ENCODE assay signal across 31 cellular contexts in the genomic region with DNA sequence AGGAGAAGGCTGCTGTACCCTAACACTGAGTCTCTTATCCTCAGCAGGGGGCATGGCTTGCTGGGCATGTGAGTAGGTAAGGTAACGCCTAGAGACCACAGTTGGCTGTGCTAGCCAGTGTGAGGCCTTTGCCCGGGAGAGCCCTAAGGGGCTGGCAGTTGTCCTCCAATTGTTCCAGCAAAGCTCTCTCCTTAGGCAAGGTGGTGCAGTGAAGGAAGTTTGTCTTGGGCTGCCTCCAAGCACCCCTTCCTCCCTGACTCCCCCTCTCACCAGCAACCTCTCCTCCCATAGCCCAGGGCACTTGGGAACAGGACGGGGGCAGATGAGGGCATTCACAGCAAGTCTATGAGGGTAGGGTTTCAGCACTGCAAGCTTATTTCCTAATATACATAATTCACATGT. TPM values are rescaled to one million over a fixed set of nuclear protein-coding genes. Genes with fewer than 3 reads are reported as not detected.
"Had no signal": no experiment of that assay in that cellular context is flagged by ENCODE, and none has a peak within 500 bp of the region (broad histone marks: within the 10 kb centered on the region; RNA-seq: fewer than 3 reads in every experiment).

No MANE protein-coding gene starts in this region.

- H3K27ac ChIP-seq: cardiac muscle cell had no signal

- ATAC-seq: activated CD8-positive, alpha-beta memory T cell treated with anti-CD3 and anti-CD28 coated beads, Interleukin-2, amount 10 ng/mL, durations not matched to agents 7 days and 5 days; activated naive CD4-positive, alpha-beta T cell treated with anti-CD3 and anti-CD28 coated beads, Interleukin-2, amount 50 U/mL, for 72 hours; activated naive CD8-positive, alpha-beta T cell treated with anti-CD3 and anti-CD28 coated beads, Interleukin-2, amount 50 U/mL, for 24 hours; T-cell had no signal

- H3K27me3 ChIP-seq: cardiac muscle cell had no signal

- H3K4me3 Mint-ChIP-seq: activated B cell treated with CpG ODN at 0.5 μM for 24 hours; activated CD4-positive, alpha-beta T cell treated with anti-CD3 and anti-CD28 coated beads, Interleukin-2, amount 10 ng/mL, durations not matched to agents 24 days and 14 days; activated CD8-positive, alpha-beta memory T cell treated with anti-CD3 and anti-CD28 coated beads, Interleukin-2, amount 10 ng/mL, durations not matched to agents 7 days and 5 days; activated naive CD8-positive, alpha-beta T cell treated with anti-CD3 and anti-CD28 coated beads, Interleukin-2, amount 50 U/mL, for 24 hours; activated T-cell treated with anti-CD3 and anti-CD28 coated beads, Interleukin-2, amount 50 U/mL, for 24 hours; activated T-helper 1 cell treated with anti-CD3 and anti-CD28 coated beads, Interleukin-12 subunit alpha, Interleukin-12 subunit beta, Interleukin-2, Interleukin-4 antibody, amounts not matched to agents 30 ng/mL and 10 ng/mL and 1 ng/mL, durations not matched to agents 14 hours and 24 hours and 36 hours; brain; T-cell had no signal

- H3K27ac Mint-ChIP-seq: activated B cell treated with CpG ODN at 0.5 μM for 24 hours; activated CD4-positive, alpha-beta T cell treated with anti-CD3 and anti-CD28 coated beads, Interleukin-2, amount 10 ng/mL, durations not matched to agents 24 days and 14 days; activated CD8-positive, alpha-beta memory T cell treated with anti-CD3 and anti-CD28 coated beads, Interleukin-2, amount 10 ng/mL, durations not matched to agents 7 days and 5 days; activated naive CD4-positive, alpha-beta T cell treated with anti-CD3 and anti-CD28 coated beads, Interleukin-2, amount 50 U/mL, for 72 hours; activated naive CD8-positive, alpha-beta T cell treated with anti-CD3 and anti-CD28 coated beads, Interleukin-2, amount 50 U/mL, for 24 hours; activated T-cell treated with anti-CD3 and anti-CD28 coated beads, Interleukin-2, amount 50 U/mL, for 24 hours; activated T-helper 1 cell treated with anti-CD3 and anti-CD28 coated beads, Interleukin-12 subunit alpha, Interleukin-12 subunit beta, Interleukin-2, Interleukin-4 antibody, amounts not matched to agents 30 ng/mL and 10 ng/mL and 1 ng/mL, durations not matched to agents 14 hours and 24 hours and 36 hours; brain; T-cell had no signal

- H3K4me3 ChIP-seq: cardiac muscle cell had no signal

- H3K36me3 ChIP-seq: cardiac muscle cell had no signal

- H3K9me3 Mint-ChIP-seq: activated B cell treated with CpG ODN at 0.5 μM for 24 hours; activated CD4-positive, alpha-beta T cell treated with anti-CD3 and anti-CD28 coated beads, Interleukin-2, amount 10 ng/mL, durations not matched to agents 24 days and 14 days; activated naive CD4-positive, alpha-beta T cell treated with anti-CD3 and anti-CD28 coated beads, Interleukin-2, amount 50 U/mL, for 72 hours; activated naive CD8-positive, alpha-beta T cell treated with anti-CD3 and anti-CD28 coated beads, Interleukin-2, amount 50 U/mL, for 24 hours; activated T-cell treated with anti-CD3 and anti-CD28 coated beads, Interleukin-2, amount 50 U/mL, for 24 hours; activated T-helper 1 cell treated with anti-CD3 and anti-CD28 coated beads, Interleukin-12 subunit alpha, Interleukin-12 subunit beta, Interleukin-2, Interleukin-4 antibody, amounts not matched to agents 30 ng/mL and 10 ng/mL and 1 ng/mL, durations not matched to agents 14 hours and 24 hours and 36 hours; T-cell had no signal

- H3K36me3 Mint-ChIP-seq: activated CD8-positive, alpha-beta memory T cell treated with anti-CD3 and anti-CD28 coated beads, Interleukin-2, amount 10 ng/mL, durations not matched to agents 7 days and 5 days; activated naive CD4-positive, alpha-beta T cell treated with anti-CD3 and anti-CD28 coated beads, Interleukin-2, amount 50 U/mL, for 72 hours; brain; T-cell had no signal

- DNase-seq: activated B cell treated with CpG ODN at 0.5 μM for 24 hours; activated CD4-positive, alpha-beta T cell treated with anti-CD3 and anti-CD28 coated beads for 1 hour; activated CD4-positive, alpha-beta T cell treated with anti-CD3 and anti-CD28 coated beads, Interleukin-2, amount 10 ng/mL, durations not matched to agents 24 days and 14 days; activated CD4-positive, alpha-beta T cell treated with anti-CD3 and anti-CD28 coated beads, Interleukin-2, amount 50 U/mL, for 48 hours; activated CD8-positive, alpha-beta memory T cell treated with anti-CD3 and anti-CD28 coated beads, Interleukin-2, amount 10 ng/mL, durations not matched to agents 7 days and 5 days; activated effector memory CD4-positive, alpha-beta T cell treated with anti-CD3 and anti-CD28 coated beads, Interleukin-2, amount 50 U/mL, for 16 hours; activated naive CD4-positive, alpha-beta T cell treated with Interleukin-2 at 50 U/mL for 16 hours; activated naive CD8-positive, alpha-beta T cell treated with anti-CD3 and anti-CD28 coated beads, Interleukin-2, amount 50 U/mL, for 24 hours; activated T-cell treated with anti-CD3 and anti-CD28 coated beads, Interleukin-2, amount 50 U/mL, for 24 hours; amygdala; Karpas-422; NCI-H1048; NCI-H1417; NCI-H1930; NCI-H2171; NCI-H2227 treated with DMSO at 0.1 percent for 48 hours; NCI-H526 treated with DMSO at 0.1 percent for 48 hours; NCI-H82; SIG-M5; T-cell; T-helper 2 cell; T1000 had no signal

- FAIRE-seq: astrocyte, TTC549 had no signal

- H3K4me1 Mint-ChIP-seq: activated CD4-positive, alpha-beta T cell treated with anti-CD3 and anti-CD28 coated beads, Interleukin-2, amount 10 ng/mL, durations not matched to agents 24 days and 14 days; activated CD8-positive, alpha-beta memory T cell treated with anti-CD3 and anti-CD28 coated beads, Interleukin-2, amount 10 ng/mL, durations not matched to agents 7 days and 5 days; brain had no signal

RNA-seq across cellular contexts. Expression of a gene that starts 23.0 kb away (rescaled TPM):
- total RNA-seq: activated B cell treated with CpG ODN at 0.5 μM for 24 hours; activated CD4-positive, alpha-beta T cell treated with anti-CD3 and anti-CD28 coated beads, Interleukin-2, amount 10 ng/mL, durations not matched to agents 24 days and 14 days; activated CD8-positive, alpha-beta memory T cell treated with anti-CD3 and anti-CD28 coated beads, Interleukin-2, amount 10 ng/mL, durations not matched to agents 7 days and 5 days; activated naive CD4-positive, alpha-beta T cell treated with anti-CD3 and anti-CD28 coated beads, Interleukin-2, amount 50 U/mL, for 72 hours; activated T-helper 1 cell treated with anti-CD3 and anti-CD28 coated beads, Interleukin-12 subunit alpha, Interleukin-12 subunit beta, Interleukin-2, Interleukin-4 antibody, amounts not matched to agents 30 ng/mL and 10 ng/mL and 1 ng/mL, durations not matched to agents 14 hours and 24 hours and 36 hours; astrocyte; cardiac muscle cell; NCI-H460; OCI-LY7; RPMI7951; T-cell had no signal
- polyA plus RNA-seq: cardiac muscle cell had no signal

RNA-seq across cellular contexts. Expression of a gene that starts 23.3 kb away (rescaled TPM):
- total RNA-seq: activated B cell treated with CpG ODN at 0.5 μM for 24 hours; activated CD4-positive, alpha-beta T cell treated with anti-CD3 and anti-CD28 coated beads, Interleukin-2, amount 10 ng/mL, durations not matched to agents 24 days and 14 days; activated CD8-positive, alpha-beta memory T cell treated with anti-CD3 and anti-CD28 coated beads, Interleukin-2, amount 10 ng/mL, durations not matched to agents 7 days and 5 days; activated naive CD4-positive, alpha-beta T cell treated with anti-CD3 and anti-CD28 coated beads, Interleukin-2, amount 50 U/mL, for 72 hours; activated T-helper 1 cell treated with anti-CD3 and anti-CD28 coated beads, Interleukin-12 subunit alpha, Interleukin-12 subunit beta, Interleukin-2, Interleukin-4 antibody, amounts not matched to agents 30 ng/mL and 10 ng/mL and 1 ng/mL, durations not matched to agents 14 hours and 24 hours and 36 hours; NCI-H460; OCI-LY7; RPMI7951; T-cell had no signal

RNA-seq across cellular contexts. Expression of a gene that starts 36.4 kb away (rescaled TPM):
- total RNA-seq: activated B cell treated with CpG ODN at 0.5 μM for 24 hours; activated CD4-positive, alpha-beta T cell treated with anti-CD3 and anti-CD28 coated beads, Interleukin-2, amount 10 ng/mL, durations not matched to agents 24 days and 14 days; activated CD8-positive, alpha-beta memory T cell treated with anti-CD3 and anti-CD28 coated beads, Interleukin-2, amount 10 ng/mL, durations not matched to agents 7 days and 5 days; activated naive CD4-positive, alpha-beta T cell treated with anti-CD3 and anti-CD28 coated beads, Interleukin-2, amount 50 U/mL, for 72 hours; activated T-helper 1 cell treated with anti-CD3 and anti-CD28 coated beads, Interleukin-12 subunit alpha, Interleukin-12 subunit beta, Interleukin-2, Interleukin-4 antibody, amounts not matched to agents 30 ng/mL and 10 ng/mL and 1 ng/mL, durations not matched to agents 14 hours and 24 hours and 36 hours; astrocyte; cardiac muscle cell; NCI-H460; OCI-LY7; RPMI7951; T-cell had no signal
